19 cellular contexts compared by ENCODE assay signal in genomic region chr1:80448081-80448480, GRCh38.
DNase-seq lines count a peak whose midpoint lies in the region; ATAC-seq and TF ChIP-seq lines count a peak whose summit lies in the region.
"Had no signal": no experiment of that assay in that cellular context is flagged by ENCODE, and none has a peak within 500 bp of the region (broad histone marks: within the 10 kb centered on the region; RNA-seq: fewer than 3 reads in every experiment).

No MANE protein-coding gene starts in this region.

- no peaks in the 10 kb centered on the region for H3F3A ChIP-seq in neural cell (ENCODE audit: insufficient read depth, low read length, poor library complexity, severe bottlenecking)

- no peak overlapping the region for H2AFZ ChIP-seq in neural cell (ENCODE audit: low read depth, low read length)
- H2AFZ ChIP-seq: GM23248 had no signal

- H3K4me1 ChIP-seq in adipocyte (ENCODE audit: control insufficient read depth, insufficient read depth, low read length), result no peaks in the 10 kb centered on the region
- H3K4me1 ChIP-seq: A549, Caco-2 had no signal

- H3K4me3 ChIP-seq in adipocyte (ENCODE audit: low read length), result no peak overlapping the region
- no peak overlapping the region for H3K4me3 ChIP-seq in neural cell (ENCODE audit: low read length)
- H3K4me3 ChIP-seq: A549, GM23248, K562 had no signal

- H3K36me3 ChIP-seq in adipocyte (ENCODE audit: control insufficient read depth, insufficient read depth, low read length, severe bottlenecking) (no peaks in the 10 kb centered on the region), neural cell (ENCODE audit: insufficient read depth, low read length) (no peaks in the 10 kb centered on the region)

- H3K9me3 ChIP-seq in adipocyte (ENCODE audit: control insufficient read depth, low read length), result no peaks in the 10 kb centered on the region
- H3K9me3 ChIP-seq in neural cell (ENCODE audit: low read length), result no peaks in the 10 kb centered on the region
- H3K9me3 ChIP-seq: A549, Caco-2 had no signal

- H3K9ac ChIP-seq in adipocyte (ENCODE audit: low read length), result no peak overlapping the region
- no peak overlapping the region for H3K9ac ChIP-seq in neural cell (ENCODE audit: low read length)
- H3K9ac ChIP-seq: GM23248 had no signal

- TF ChIP-seq CTCF in neural cell (IDR thresholded peaks at IDR 0.05; ENCODE audit: poor library complexity, severe bottlenecking), result no peak

- TF ChIP-seq EP300 in neural cell (conservative IDR thresholded peaks at IDR 0.05; ENCODE audit: poor library complexity, severe bottlenecking), result no peak

- H4K20me1 ChIP-seq in neural cell (ENCODE audit: insufficient read depth), result no peaks in the 10 kb centered on the region

- H3K4me2 ChIP-seq in neural cell (ENCODE audit: low read length), result no peak overlapping the region
- H3K4me2 ChIP-seq: A549 had no signal

- no peak for TF ChIP-seq RAD21 in neural cell (conservative IDR thresholded peaks at IDR 0.05)

- no peaks in the 10 kb centered on the region for H3K79me2 ChIP-seq in neural cell (replicated peaks; ENCODE audit: insufficient read depth, low read length)

- no peaks in the 10 kb centered on the region for H3K9me2 ChIP-seq in neural cell (ENCODE audit: insufficient read depth, low read length)

- peak overlapping the region; percentile 20 for H3K27ac ChIP-seq in neural cell (ENCODE audit: low read length)
- H3K27ac ChIP-seq: A549, GM23248 had no signal

- H3K27me3 ChIP-seq in adipocyte (replicated peaks; ENCODE audit: control insufficient read depth, insufficient read depth, low read length) (no peaks in the 10 kb centered on the region), neural cell (ENCODE audit: insufficient read depth, low read depth, low read length) (no peaks in the 10 kb centered on the region)

- ATAC-seq in SK-N-SH treated with all-trans-retinoic acid at 6 μM for 48 hours (no peak), HG03045 (IDR thresholded peaks at IDR 0.05; ENCODE audit: unreplicated experiment) (no peak)
- ATAC-seq: A549, HCT116, K562 had no signal

- DNase-seq in AG20443 (ENCODE audit: low spot score) (peak; percentile 11), adipocyte (ENCODE audit: low read depth) (peak; percentile 60), fibroblast of gingiva (ENCODE audit: low read depth) (peak; percentile 46), NCI-H1092 treated with DMSO at 0.1 percent for 48 hours (lab: John Stamatoyannopoulos, UW) (no peak)
- DNase-seq: Caco-2; CD4-positive, CD25-positive, alpha-beta regulatory T cell; GM23248; NCI-H1417 treated with DMSO at 0.1 percent for 48 hours; NCI-H1930; NCI-H2171; NCI-H748 treated with DMSO at 0.1 percent for 48 hours; RPMI8226; SIG-M5 had no signal

TF ChIP-seq in neural cell, 6 proteins besides CTCF, POLR2A, EP300 and RAD21:
- TF ChIP-seq REST (IDR thresholded peaks at IDR 0.05; ENCODE audit: borderline replicate concordance), result no peak
- TF ChIP-seq MXI1 (conservative IDR thresholded peaks at IDR 0.05; ENCODE audit: poor library complexity, severe bottlenecking), result no peak
- TF ChIP-seq EZH2 (IDR thresholded peaks at IDR 0.05; ENCODE audit: borderline replicate concordance, insufficient read depth, low read length, poor library complexity, severe bottlenecking), result no peak
- no peak for TF ChIP-seq TAF1 (IDR thresholded peaks at IDR 0.05; ENCODE audit: low read depth)
- no peak for TF ChIP-seq POLR2AphosphoS5 (IDR thresholded peaks at IDR 0.05)
- no peak for TF ChIP-seq SMC3 (conservative IDR thresholded peaks at IDR 0.05; ENCODE audit: poor library complexity)

TF ChIP-seq in SK-N-SH treated with all-trans-retinoic acid at 6 μM for 48 hours, 23 proteins besides CTCF, POLR2A, EP300 and RAD21:
- TF ChIP-seq PPARA (CRISPR knock-in tag; IDR thresholded peaks at IDR 0.05; ENCODE audit: borderline replicate concordance), result no peak
- no peak for TF ChIP-seq CSRNP3 (CRISPR knock-in tag; IDR thresholded peaks at IDR 0.05)
- no peak for TF ChIP-seq ZFP30 (CRISPR knock-in tag; IDR thresholded peaks at IDR 0.05)
- TF ChIP-seq TOX (CRISPR knock-in tag; IDR thresholded peaks at IDR 0.05; ENCODE audit: borderline replicate concordance), result no peak
- no peak for TF ChIP-seq ZC3H10 (CRISPR knock-in tag; IDR thresholded peaks at IDR 0.05)
- no peak for TF ChIP-seq ISL1 (CRISPR knock-in tag; IDR thresholded peaks at IDR 0.05)
- TF ChIP-seq BACH2 (CRISPR knock-in tag; IDR thresholded peaks at IDR 0.05; ENCODE audit: borderline replicate concordance), result no peak
- no peak for TF ChIP-seq CSDC2 (CRISPR knock-in tag; IDR thresholded peaks at IDR 0.05)
- TF ChIP-seq ZNF565 (CRISPR knock-in tag; conservative IDR thresholded peaks at IDR 0.05; ENCODE audit: low read depth), result no peak
- no peak for TF ChIP-seq SNAI2 (CRISPR knock-in tag; IDR thresholded peaks at IDR 0.05)
- TF ChIP-seq TSHZ2 (CRISPR knock-in tag; IDR thresholded peaks at IDR 0.05), result no peak
- TF ChIP-seq POU6F1 (CRISPR knock-in tag; IDR thresholded peaks at IDR 0.05; ENCODE audit: borderline replicate concordance, low read depth), result no peak
- no peak for TF ChIP-seq CREB5 (CRISPR knock-in tag; IDR thresholded peaks at IDR 0.05; ENCODE audit: low read depth)
